Comparison of ENCODE assay signal across 8 cellular contexts in the genomic region with DNA sequence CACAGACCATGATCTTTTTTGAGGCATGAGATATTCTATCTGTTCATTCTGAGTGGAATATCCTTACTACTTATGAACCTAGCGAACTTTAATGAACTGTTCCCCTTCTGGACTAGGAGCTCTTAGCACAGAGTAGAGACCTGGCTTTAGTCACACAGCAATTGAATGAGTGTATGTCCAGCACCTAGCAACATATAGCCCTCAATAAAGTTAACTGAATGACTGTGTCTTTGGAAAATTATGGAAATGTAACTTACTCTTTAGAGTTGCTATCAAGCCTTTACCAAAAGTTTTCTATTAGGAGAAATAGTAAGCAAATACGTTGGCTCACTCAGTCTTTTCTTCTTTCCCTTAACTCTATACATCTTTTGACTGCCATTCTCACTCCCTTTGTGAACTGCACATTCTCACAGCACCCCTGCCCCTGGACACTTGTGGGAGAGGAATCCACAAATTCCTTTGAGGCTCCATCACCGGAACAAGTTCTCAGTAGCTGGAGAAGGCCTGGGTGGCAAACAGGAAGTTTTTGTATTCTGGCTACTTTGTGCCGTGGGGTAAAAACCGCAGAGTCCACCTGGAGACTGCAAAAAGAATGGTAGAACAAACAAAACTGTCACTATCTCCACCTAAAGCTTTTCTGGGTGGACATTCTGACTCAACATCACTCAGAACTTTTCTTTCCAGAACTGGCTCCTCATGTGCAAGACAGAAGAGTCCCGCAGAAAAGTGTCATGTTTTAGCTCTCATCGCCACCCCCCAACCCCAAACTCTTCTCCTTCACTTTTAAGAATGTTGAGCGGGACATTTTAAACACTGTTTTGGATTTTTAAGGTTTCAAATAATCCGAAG. TPM values are rescaled to one million over a fixed set of nuclear protein-coding genes. Genes with fewer than 3 reads are reported as not detected.
DNase-seq lines count a peak whose midpoint lies in the region; ATAC-seq, FAIRE-seq and TF ChIP-seq lines count a peak whose summit lies in the region.

No MANE protein-coding gene starts in this region.

- ATAC-seq in K562 (peak; percentile 3; the same call in 2 of the 3 replicates), left lung (no peak)

- 28% methylated on average over 9 of the region's 9 CpGs for WGBS in K562 (ENCODE audit: insufficient coverage, low coverage, missing lambda C conversion rate)
- 34% methylated on average over 9 of the region's 9 CpGs for WGBS in thymus

- CTCF ChIA-PET in K562 (lab: Yijun Ruan, JAX; ENCODE audit: low intra/inter-chr PET ratio): no interaction called here

- in situ Hi-C loops in K562 (cut with MboI): no loop called here

- no peaks in the 10 kb centered on the region for H3K9me3 ChIP-seq in BLaER1 treated with 17β-estradiol and CSF1 and Interleukin-3, amounts not matched to agents 10 nM and 100 nM (replicated peaks in 1 of 11)
- no peaks in the 10 kb centered on the region for H3K9me3 ChIP-seq in K562 (replicated peaks; ENCODE audit: control insufficient read depth, insufficient read depth, low read depth, low read length)
- H3K9me3 ChIP-seq in left lung: no peaks in the 10 kb centered on the region
- no peaks in the 10 kb centered on the region for H3K9me3 ChIP-seq in thymus (ENCODE audit: control insufficient read depth)

- peak overlapping the region; percentile 65 to 90 (median 77); a peak in 19 of 20 replicates for H3K4me3 ChIP-seq in BLaER1 treated with 17β-estradiol and CSF1 and Interleukin-3, amounts not matched to agents 10 nM and 100 nM
- H3K4me3 ChIP-seq in KMS-11 (IDR thresholded peaks at IDR 0.05; ENCODE audit: insufficient read depth, low read depth, low read length): no peak overlapping the region
- H3K4me3 ChIP-seq in K562: peak overlapping the region; percentile 53
- peak overlapping the region; percentile 52 to 61 for H3K4me3 ChIP-seq in left lung
- H3K4me3 ChIP-seq in thymus (ENCODE audit: low read length): peak overlapping the region; percentile 93

- H3K36me3 ChIP-seq in BLaER1 treated with 17β-estradiol and CSF1 and Interleukin-3, amounts not matched to agents 10 nM and 100 nM: peaks cover 0 to 7% (median under 1%) of the 10 kb centered on the region in 11 experiments; a peak in 7 of 22 replicates
- no peaks in the 10 kb centered on the region; the same call in 1 of the 2 replicates for H3K36me3 ChIP-seq in KMS-11 (ENCODE audit: insufficient read depth)
- peaks cover 17% of the 10 kb centered on the region for H3K36me3 ChIP-seq in K562 (ENCODE audit: control insufficient read depth, insufficient read depth, low read length)
- H3K36me3 ChIP-seq in left lung: no peaks in the 10 kb centered on the region
- H3K36me3 ChIP-seq in thymus (ENCODE audit: control insufficient read depth, insufficient read depth): no peaks in the 10 kb centered on the region

- H2AFZ ChIP-seq in KMS-11 (ENCODE audit: low read depth): peak overlapping the region; percentile 91
- peak overlapping the region; percentile 79 for H2AFZ ChIP-seq in K562 (ENCODE audit: low read depth, low read length)

- no peak for TF ChIP-seq EP300 in K562 (IDR thresholded peaks at IDR 0.05; ENCODE audit: low read length)

- peak overlapping the region; percentile 85 to 96 (median 92) for H3K9ac ChIP-seq in BLaER1 treated with 17β-estradiol and CSF1 and Interleukin-3, amounts not matched to agents 10 nM and 100 nM
- H3K9ac ChIP-seq in KMS-11 (peak overlapping the region; percentile 63; the same call in 1 of the 2 replicates), K562 (ENCODE audit: insufficient read depth in 1 of 2, low read depth in 2 of 2, low read length in 2 of 2) (peak overlapping the region; percentile 71 to 95; a peak in 3 of 4 replicates)

- H3K79me2 ChIP-seq in KMS-11 (ENCODE audit: insufficient read depth, low read depth): peaks cover 31% of the 10 kb centered on the region
- H3K79me2 ChIP-seq in K562 (ENCODE audit: control insufficient read depth, insufficient read depth, low read length): peaks cover 32% of the 10 kb centered on the region

- TF ChIP-seq CTCF in KMS-11 (conservative IDR thresholded peaks at IDR 0.05; ENCODE audit: low read depth, low read length): no peak
- TF ChIP-seq CTCF in K562 (IDR thresholded peaks at IDR 0.05 in 2 of 3, conservative IDR thresholded peaks at IDR 0.05 in 1 of 3; ENCODE audit: insufficient read depth in 2 of 3, low read depth in 1 of 3, low read length in 3 of 3): no peak
- TF ChIP-seq CTCF in left lung (IDR thresholded peaks at IDR 0.05): no peak

- H3K27me3 ChIP-seq in BLaER1 treated with 17β-estradiol and CSF1 and Interleukin-3, amounts not matched to agents 10 nM and 100 nM: no peaks in the 10 kb centered on the region
- H3K27me3 ChIP-seq in KMS-11 (ENCODE audit: insufficient read depth, low read depth) (no peaks in the 10 kb centered on the region), K562 (ENCODE audit: control insufficient read depth in 2 of 2, insufficient read depth in 2 of 2, low read length in 2 of 2) (no peaks in the 10 kb centered on the region), left lung (no peaks in the 10 kb centered on the region), thymus (ENCODE audit: control insufficient read depth, insufficient read depth) (no peaks in the 10 kb centered on the region)

- H4K20me1 ChIP-seq in BLaER1 treated with 17β-estradiol and CSF1 and Interleukin-3, amounts not matched to agents 10 nM and 100 nM: no peaks in the 10 kb centered on the region
- no peaks in the 10 kb centered on the region for H4K20me1 ChIP-seq in KMS-11 (ENCODE audit: insufficient read depth)
- H4K20me1 ChIP-seq in K562 (replicated peaks; ENCODE audit: control insufficient read depth, insufficient read depth, low read length): no peaks in the 10 kb centered on the region

- DNase-seq in K562 (ENCODE audit: extremely low read depth in 1 of 4, low spot score in 3 of 4) (peak in 2 of 4 experiments; percentile 21 to 38), left lung (no peak), NCI-H1092 (lab: John Stamatoyannopoulos, UW) (no peak), middle frontal gyrus (ENCODE audit: extremely low spot score, low spot score) (no peak), cortex of kidney (lab: John Stamatoyannopoulos, UW) (no peak)

- intact Hi-C loops in K562 (cut with micrococcal nuclease) (no loop called here), left lung (cut with DNase I) (no loop called here)

- peak overlapping the region; percentile 72 to 90 (median 86) for H3K4me2 ChIP-seq in BLaER1 treated with 17β-estradiol and CSF1 and Interleukin-3, amounts not matched to agents 10 nM and 100 nM
- H3K4me2 ChIP-seq in KMS-11 (peak overlapping the region; percentile 67; the same call in 1 of the 2 replicates), K562 (ENCODE audit: insufficient read depth, low read length) (peak overlapping the region; percentile 73)

- TSS peak; percentile 88 for BruUV-seq in K562 (replicated peaks; lab: Mats Ljungman, UMichigan)

- no peak for TF ChIP-seq POLR2A in K562 (conservative IDR thresholded peaks at IDR 0.05)

- TF ChIP-seq RAD21 in K562 (CRISPR knock-in tag; conservative IDR thresholded peaks at IDR 0.05 in 1 of 2, IDR thresholded peaks at IDR 0.05 in 1 of 2): no peak

- POLR2A ChIA-PET in K562 (lab: Yijun Ruan, JAX): interaction anchor here (0.6 to 4.4 kb wide), 10 partner anchors 8 to 32 kb away, joined by 3 to 38 read pairs (median 4); no protein-coding TSS in a partner anchor

- FAIRE-seq in K562 (lab: Jason Lieb, UNC): peak; percentile 65

- H3K27ac ChIP-seq in BLaER1 treated with 17β-estradiol and CSF1 and Interleukin-3, amounts not matched to agents 10 nM and 100 nM: peak overlapping the region; percentile 85 to 96 (median 91); a peak in 21 of 22 replicates
- H3K27ac ChIP-seq in KMS-11: no peak overlapping the region
- H3K27ac ChIP-seq in K562 (ENCODE audit: extremely low read depth, low read depth, low read length): peak overlapping the region; percentile 75
- peak overlapping the region; percentile 81 to 84 for H3K27ac ChIP-seq in left lung
- H3K27ac ChIP-seq in thymus (ENCODE audit: low read depth): no peak overlapping the region

- H3K4me1 ChIP-seq in BLaER1 treated with 17β-estradiol and CSF1 and Interleukin-3, amounts not matched to agents 10 nM and 100 nM: peaks cover 22 to 33% (median 29%) of the 10 kb centered on the region in 10 experiments
- H3K4me1 ChIP-seq in KMS-11 (ENCODE audit: low read depth, poor library complexity, severe bottlenecking): peaks cover 22% of the 10 kb centered on the region
- H3K4me1 ChIP-seq in K562 (replicated peaks in 1 of 2; ENCODE audit: control insufficient read depth in 2 of 2, insufficient read depth in 2 of 2, low read length in 2 of 2): peaks cover 8 to 20% of the 10 kb centered on the region in 2 experiments; a peak in 4 of 5 replicates
- peaks cover 12 to 34% of the 10 kb centered on the region in 2 donors for H3K4me1 ChIP-seq in left lung
- H3K4me1 ChIP-seq in thymus (ENCODE audit: control insufficient read depth, insufficient read depth, low read length): no peaks in the 10 kb centered on the region

- H3K9me1 ChIP-seq in K562 (ENCODE audit: control insufficient read depth, insufficient read depth, low read length): no peaks in the 10 kb centered on the region

TF ChIP-seq in K562, 482 proteins besides CTCF, POLR2A, EP300 and RAD21 (continues in another document):
- 0 out of 2 replicates have a peak, but pooled peaks have one; percentile 19 for TF ChIP-seq GABPB1 (CRISPR knock-in tag; IDR thresholded peaks at IDR 0.05)

RNA-seq across cellular contexts. Expression of gene UBE2E3, which starts 1.1 kb away (rescaled TPM):
- total RNA-seq in K562 (2011; cell fraction: chromatin; rRNA removed; ENCODE audit: low replicate concordance): 18.2 and 24.0 TPM in 2 replicates
- total RNA-seq in K562 (2011; cell fraction: nucleolus; rRNA removed): 10.8 and 15.1 TPM in 2 replicates
- 16.6 and 32.3 TPM in 2 replicates for total RNA-seq in K562 (2011; cell fraction: nucleoplasm; rRNA removed)
- 58.2 and 81.2 TPM in 2 replicates for total RNA-seq in K562 (2014; rRNA removed)
- 70.4 and 81.0 TPM in 2 replicates for total RNA-seq in K562 (2014; rRNA removed; fragmentation: Illumina TruSeq; extraction: Trizol)
- total RNA-seq in K562 (2015; rRNA removed; fragmentation: Illumina TruSeq; extraction: Trizol): 67.4 and 69.6 TPM in 2 replicates
- 74.3 and 78.0 TPM in 2 replicates for total RNA-seq in K562 (2021)
- 101 and 129 TPM in 2 replicates for polyA plus RNA-seq in K562 (2011; rRNA removed)
- polyA plus RNA-seq in K562 (2011; cell fraction: cytosol; rRNA removed): 87.9 and 120 TPM in 2 replicates
- 55.8 and 84.4 TPM in 2 replicates for polyA plus RNA-seq in K562 (2011; cell fraction: nucleus; rRNA removed)
- 74.1 and 79.5 TPM in 2 replicates for polyA plus RNA-seq in K562 (2012)
- 141 and 173 TPM in 2 replicates for polyA plus RNA-seq in K562 (2014; fragmentation: Illumina TruSeq; extraction: Trizol)
- polyA plus RNA-seq in K562 (2014; fragmentation: Nextera tagmentation; extraction: Ambion mirVana): 10 to 100 TPM; 84.8 to 97.1 TPM
- 61.4 and 82.4 TPM in 2 replicates for polyA plus RNA-seq in K562 (2014; rRNA removed)
- 40.5 and 50.1 TPM in 2 replicates for polyA minus RNA-seq in K562 (2011; rRNA and poly(A)+ RNA removed)
- 28.4 and 29.7 TPM in 2 replicates for polyA minus RNA-seq in K562 (2011; cell fraction: cytosol; rRNA and poly(A)+ RNA removed)
- 27.9 and 66.4 TPM in 2 replicates for polyA minus RNA-seq in K562 (2011; cell fraction: nucleus; rRNA and poly(A)+ RNA removed)
- total RNA-seq in left lung: 10 to 100 TPM; 53.7 to 59.1 TPM
- polyA plus RNA-seq in thymus: 93.0 TPM

Comparison
In these comparisons a context has a peak if more than half of its experiments do, and no peak if none do; other contexts are left out.
1. H3K27ac ChIP-seq: peak in BLaER1 treated with 17β-estradiol and CSF1 and Interleukin-3, amounts not matched to agents 10 nM and 100 nM (11 of 11), K562 (single experiment) and left lung (2 of 2); none in KMS-11 (single experiment) and thymus (single experiment).
2. Peak in every context shown above with its lines, with median percentiles within 50 percentile points of each other: H3K4me2 ChIP-seq and H3K9ac ChIP-seq.